ENCODE assay signal across 11 cellular contexts in genomic region chr15:90037510-90037860, GRCh38. TPM values are rescaled to one million over a fixed set of nuclear protein-coding genes. Genes with fewer than 3 reads are reported as not detected.
DNase-seq lines count a peak whose midpoint lies in the region; ATAC-seq, FAIRE-seq and TF ChIP-seq lines count a peak whose summit lies in the region.
"Had no signal": no experiment of that assay in that cellular context is flagged by ENCODE, and none has a peak within 500 bp of the region (broad histone marks: within the 10 kb centered on the region; RNA-seq: fewer than 3 reads in every experiment).

No MANE protein-coding gene starts in this region.

- H3K9me3 ChIP-seq in AG04450 (ENCODE audit: control insufficient read depth, insufficient read depth, low read length) (no peaks in the 10 kb centered on the region; the same call in 1 of the 2 replicates), K562 (replicated peaks; ENCODE audit: control insufficient read depth, insufficient read depth, low read depth, low read length) (no peaks in the 10 kb centered on the region), Caco-2 (no peaks in the 10 kb centered on the region)
- H3K9me3 ChIP-seq: testis had no signal

- no peak for TF ChIP-seq EP300 in K562 (IDR thresholded peaks at IDR 0.05; ENCODE audit: low read length)

- DNase-seq in AG04450 (ENCODE audit: low read depth, low spot score) (peak; percentile 37), HL-60 (ENCODE audit: low read depth in 1 of 2, low spot score in 1 of 2) (no peak), K562 (ENCODE audit: extremely low read depth in 1 of 4, low spot score in 3 of 4) (no peak), memory B cell (ENCODE audit: low spot score in 2 of 2) (no peak), Caco-2 (no peak)
- DNase-seq: NCI-H2171, testis had no signal

- in situ Hi-C loops in K562 (cut with MboI) = no loop called here

- ATAC-seq in K562 = no peak
- no peak for ATAC-seq in memory B cell (ENCODE audit: low read depth)
- ATAC-seq in GM19035 (IDR thresholded peaks at IDR 0.05; ENCODE audit: unreplicated experiment) = no peak
- ATAC-seq in GM18909 (IDR thresholded peaks at IDR 0.05; ENCODE audit: poor library complexity, unreplicated experiment) = no peak
- ATAC-seq in HG02840 (IDR thresholded peaks at IDR 0.05; ENCODE audit: low FRiP score, unreplicated experiment) = no peak
- ATAC-seq: GM23338 had no signal

- no peak for TF ChIP-seq POLR2A in K562 (conservative IDR thresholded peaks at IDR 0.05)

- TF ChIP-seq RAD21 in K562 (CRISPR knock-in tag; conservative IDR thresholded peaks at IDR 0.05 in 1 of 2, IDR thresholded peaks at IDR 0.05 in 1 of 2) = no peak

- peaks cover 7% of the 10 kb centered on the region for H3K36me3 Mint-ChIP-seq in memory B cell
- no peaks in the 10 kb centered on the region for H3K36me3 Mint-ChIP-seq in Caco-2 (ENCODE audit: insufficient read depth, unreplicated experiment)

- no peaks in the 10 kb centered on the region for H3K27me3 ChIP-seq in AG04450 (ENCODE audit: control insufficient read depth, insufficient read depth, low read length)
- no peaks in the 10 kb centered on the region for H3K27me3 ChIP-seq in HL-60 (ENCODE audit: insufficient read depth, poor library complexity, severe bottlenecking)
- H3K27me3 ChIP-seq in K562 (ENCODE audit: control insufficient read depth in 2 of 2, insufficient read depth in 2 of 2, low read length in 2 of 2) = no peaks in the 10 kb centered on the region
- no peaks in the 10 kb centered on the region for H3K27me3 ChIP-seq in Caco-2 (replicated peaks; ENCODE audit: control insufficient read depth, insufficient read depth, low read length)
- H3K27me3 ChIP-seq: testis had no signal

- POLR2A ChIA-PET in AG04450 (lab: Yijun Ruan, JAX) = interaction anchor here (0.9 to 1.3 kb wide), 2 partner anchors 33 to 36 kb away, joined by 3 read pairs; partner anchors contain the start of gene ZNF710
- POLR2A ChIA-PET in K562 (lab: Yijun Ruan, JAX) = interaction anchor here (1.4 kb wide), 1 partner anchor 12 kb away, joined by 7 read pairs; no protein-coding TSS in a partner anchor
- POLR2A ChIA-PET in Caco-2 (lab: Charles Lee) = no interaction called here

- H3K4me1 Mint-ChIP-seq in memory B cell (peaks cover 39% of the 10 kb centered on the region), Caco-2 (ENCODE audit: low read depth, unreplicated experiment) (peaks cover 20% of the 10 kb centered on the region)

- H3K4me3 ChIP-seq in AG04450 (ENCODE audit: low read depth, low read length) (no peak overlapping the region), HL-60 (replicated peaks; ENCODE audit: insufficient read depth, low read length) (no peak overlapping the region), K562 (no peak overlapping the region), Caco-2 (ENCODE audit: low read depth, low read length) (no peak overlapping the region)
- H3K4me3 ChIP-seq: GM23338, testis had no signal

- H2AFZ ChIP-seq in K562 (ENCODE audit: low read depth, low read length) = no peak overlapping the region
- H2AFZ ChIP-seq: GM23338 had no signal

- intact Hi-C loops in K562 (cut with micrococcal nuclease) (no loop called here), Caco-2 (cut with micrococcal nuclease; ENCODE audit: unreplicated experiment) (loop anchor here (5.0 kb wide), 1 partner anchor 40 kb away; no protein-coding TSS in a partner anchor)

- H3K4me3 Mint-ChIP-seq in memory B cell = no peak overlapping the region
- no peak overlapping the region for H3K4me3 Mint-ChIP-seq in Caco-2 (ENCODE audit: unreplicated experiment)
- H3K4me3 Mint-ChIP-seq: GM23338 had no signal

- peak overlapping the region; percentile 65 for H3K27ac ChIP-seq in AG04450 (ENCODE audit: low read depth, low read length)
- peak overlapping the region; percentile 98 for H3K27ac ChIP-seq in HL-60 (replicated peaks)
- H3K27ac ChIP-seq in K562 (ENCODE audit: extremely low read depth, low read depth, low read length) = peak overlapping the region; percentile 55; the same call in 1 of the 3 replicates
- H3K27ac ChIP-seq: testis had no signal

- CTCF ChIA-PET in AG04450 (lab: Charles Lee) (no interaction called here), K562 (lab: Yijun Ruan, JAX; ENCODE audit: low intra/inter-chr PET ratio) (no interaction called here), Caco-2 (lab: Charles Lee) (no interaction called here)

- no peaks in the 10 kb centered on the region for H3K9me1 ChIP-seq in K562 (ENCODE audit: control insufficient read depth, insufficient read depth, low read length)

- TF ChIP-seq CTCF in AG04450 (IDR thresholded peaks at IDR 0.05; ENCODE audit: low read depth, low read length) = no peak
- no peak for TF ChIP-seq CTCF in HL-60 (IDR thresholded peaks at IDR 0.05; ENCODE audit: insufficient read depth, low read length)
- no peak for TF ChIP-seq CTCF in K562 (IDR thresholded peaks at IDR 0.05 in 2 of 3, conservative IDR thresholded peaks at IDR 0.05 in 1 of 3; ENCODE audit: insufficient read depth in 2 of 3, low read depth in 1 of 3, low read length in 3 of 3)
- TF ChIP-seq CTCF in Caco-2 (IDR thresholded peaks at IDR 0.05; ENCODE audit: insufficient read depth in 1 of 2, low read depth in 1 of 2, low read length in 1 of 2, severe bottlenecking in 1 of 2, unreplicated experiment in 1 of 2) = no peak

- no peak for FAIRE-seq in K562 (lab: Jason Lieb, UNC)

- H3K27me3 Mint-ChIP-seq in memory B cell = no peaks in the 10 kb centered on the region
- H3K27me3 Mint-ChIP-seq in Caco-2 (ENCODE audit: insufficient read depth, unreplicated experiment) = no peaks in the 10 kb centered on the region

- peak overlapping the region in 1 of 2 experiments; percentile 54; a peak in 1 of 4 replicates for H3K9ac ChIP-seq in K562 (ENCODE audit: insufficient read depth in 1 of 2, low read depth in 2 of 2, low read length in 2 of 2)

- H4K20me1 ChIP-seq in K562 (replicated peaks; ENCODE audit: control insufficient read depth, insufficient read depth, low read length) = no peaks in the 10 kb centered on the region

- BruUV-seq in K562 (replicated peaks; lab: Mats Ljungman, UMichigan) (no TSS peak), Caco-2 (replicated peaks; lab: Mats Ljungman, UMichigan) (no TSS peak)

- no peaks in the 10 kb centered on the region for H3K9me3 Mint-ChIP-seq in memory B cell
- no peaks in the 10 kb centered on the region for H3K9me3 Mint-ChIP-seq in Caco-2 (ENCODE audit: unreplicated experiment)
- H3K9me3 Mint-ChIP-seq: GM23338 had no signal

- peak overlapping the region; percentile 40 for H3K27ac Mint-ChIP-seq in memory B cell
- no peak overlapping the region for H3K27ac Mint-ChIP-seq in Caco-2 (ENCODE audit: unreplicated experiment)

- H3K4me1 ChIP-seq in K562 (replicated peaks in 1 of 2; ENCODE audit: control insufficient read depth in 2 of 2, insufficient read depth in 2 of 2, low read length in 2 of 2) = peaks cover 40 to 60% of the 10 kb centered on the region in 2 experiments
- H3K4me1 ChIP-seq in Caco-2 = peaks cover 24% of the 10 kb centered on the region

- 87% methylated on average over 5 of the region's 5 CpGs for WGBS in K562 (ENCODE audit: insufficient coverage, low coverage, missing lambda C conversion rate)

- H3K4me2 ChIP-seq in K562 (ENCODE audit: insufficient read depth, low read length) = no peak overlapping the region; the same call in 1 of the 2 replicates
- H3K4me2 ChIP-seq: GM23338 had no signal

- no peaks in the 10 kb centered on the region for H3K36me3 ChIP-seq in K562 (ENCODE audit: control insufficient read depth, insufficient read depth, low read length)
- H3K36me3 ChIP-seq in Caco-2 (ENCODE audit: control insufficient read depth, insufficient read depth, low read length) = no peaks in the 10 kb centered on the region; the same call in 1 of the 2 replicates

- H3K79me2 ChIP-seq in K562 (ENCODE audit: control insufficient read depth, insufficient read depth, low read length) = no peaks in the 10 kb centered on the region; the same call in 2 of the 3 replicates

TF ChIP-seq in K562, 482 proteins besides CTCF, POLR2A, EP300 and RAD21 (continues in another document):
- TF ChIP-seq ADNP (tag; IDR thresholded peaks at IDR 0.05) (no peak), FOXK2 (conservative IDR thresholded peaks at IDR 0.05 in 1 of 2, IDR thresholded peaks at IDR 0.05 in 1 of 2; ENCODE audit: low read depth in 2 of 2) (no peak), SIN3B (IDR thresholded peaks at IDR 0.05; ENCODE audit: low read depth) (no peak), ZBTB2 (IDR thresholded peaks at IDR 0.05) (no peak), TRIM28 (IDR thresholded peaks at IDR 0.05) (no peak), NR2C2 (CRISPR knock-in tag; IDR thresholded peaks at IDR 0.05) (no peak), NR2C2 (tag; IDR thresholded peaks at IDR 0.05) (no peak)

RNA-seq across cellular contexts. Expression of gene ZNF710, which starts 36.4 kb away (rescaled TPM):
- polyA plus RNA-seq in AG04450 (2011; rRNA removed) (2.2 and 3.8 TPM in 2 replicates), K562 (2011; rRNA removed) (2.0 and 2.5 TPM in 2 replicates), K562 (2014; fragmentation: Illumina TruSeq; extraction: Trizol) (4.6 and 8.0 TPM in 2 replicates), K562 (2014; fragmentation: Nextera tagmentation; extraction: Ambion mirVana) (under 1 TPM; 0.56 to 0.63 TPM), K562 (2014; rRNA removed) (4.3 and 6.2 TPM in 2 replicates)
- 5.8 and 7.8 TPM in 2 replicates for polyA minus RNA-seq in AG04450 (2011; rRNA and poly(A)+ RNA removed)
- 2.3 and 8.1 TPM in 2 replicates for total RNA-seq in K562 (2011; cell fraction: chromatin; rRNA removed; ENCODE audit: low replicate concordance)
- total RNA-seq in K562 (2011; cell fraction: nucleolus; rRNA removed) = 5.5 TPM in 2 replicates
- 4.4 TPM in 2 replicates for total RNA-seq in K562 (2011; cell fraction: nucleoplasm; rRNA removed)
- total RNA-seq in K562 (2014; rRNA removed) (5.9 and 6.3 TPM in 2 replicates), K562 (2014; rRNA removed; fragmentation: Illumina TruSeq; extraction: Trizol) (2.8 and 5.2 TPM in 2 replicates), K562 (2015; rRNA removed; fragmentation: Illumina TruSeq; extraction: Trizol) (6.0 and 6.2 TPM in 2 replicates), K562 (2021) (14.2 and 16.7 TPM in 2 replicates), Caco-2 (2022) (16.5 and 21.4 TPM in 2 replicates)
- polyA plus RNA-seq in K562 (2011; cell fraction: cytosol; rRNA removed) = 3.7 and 4.2 TPM in 2 replicates
- 3.1 and 6.2 TPM in 2 replicates for polyA plus RNA-seq in K562 (2011; cell fraction: nucleus; rRNA removed)
- polyA plus RNA-seq in K562 (2012) = 4.2 and 6.5 TPM in 2 replicates
- 1.4 and 2.5 TPM in 2 replicates for polyA minus RNA-seq in K562 (2011; rRNA and poly(A)+ RNA removed)
- polyA minus RNA-seq in K562 (2011; cell fraction: cytosol; rRNA and poly(A)+ RNA removed) = 7.5 and 8.4 TPM in 2 replicates
- polyA minus RNA-seq in K562 (2011; cell fraction: nucleus; rRNA and poly(A)+ RNA removed) = 2.2 and 3.3 TPM in 2 replicates
